8 cellular contexts compared by ENCODE assay signal in genomic region chr19:21482863-21483276, GRCh38. TPM values are rescaled to one million over a fixed set of nuclear protein-coding genes. Genes with fewer than 3 reads are reported as not detected.
DNase-seq lines count a peak whose midpoint lies in the region; ATAC-seq, FAIRE-seq and TF ChIP-seq lines count a peak whose summit lies in the region.

No MANE protein-coding gene starts in this region.

- TF ChIP-seq CTCF in CD14-positive monocyte (IDR thresholded peaks at IDR 0.05) (peak; percentile 96), endothelial cell of umbilical vein (IDR thresholded peaks at IDR 0.05; ENCODE audit: extremely low read depth in 1 of 2, insufficient read depth in 1 of 2, low read depth in 1 of 2, low read length in 2 of 2) (peak; percentile 33 to 57), neural crest cell (conservative IDR thresholded peaks at IDR 0.05) (peak; percentile 59)

- peaks cover 0 to 1% (median 0%) of the 10 kb centered on the region in 3 donors for H3K27me3 Mint-ChIP-seq in CD14-positive monocyte (ENCODE audit: low read depth in 3 of 3)
- no peaks in the 10 kb centered on the region for H3K27me3 Mint-ChIP-seq in activated CD4-positive, alpha-beta memory T cell treated with anti-CD3 and anti-CD28 coated beads, Interleukin-2, amount 10 ng/mL, durations not matched to agents 7 days and 5 days
- no peaks in the 10 kb centered on the region for H3K27me3 Mint-ChIP-seq in neural crest cell (ENCODE audit: low read depth)

- H3K27me3 ChIP-seq in endothelial cell of umbilical vein (ENCODE audit: control insufficient read depth in 2 of 2, insufficient read depth in 2 of 2, low read length in 2 of 2) = no peaks in the 10 kb centered on the region

- H2AFZ ChIP-seq in endothelial cell of umbilical vein (ENCODE audit: low read depth, low read length) = no peak overlapping the region

- no peak overlapping the region for H3K9ac ChIP-seq in endothelial cell of umbilical vein (replicated peaks; ENCODE audit: extremely low read depth, insufficient read depth, low read length)

- no peak overlapping the region for H3K4me3 ChIP-seq in endothelial cell of umbilical vein (replicated peaks in 1 of 3; ENCODE audit: insufficient read depth in 1 of 3, low read depth in 1 of 3, low read length in 3 of 3)

- H3K4me3 Mint-ChIP-seq in CD14-positive monocyte (peak overlapping the region in 1 of 2 donors; percentile 65), neural crest cell (no peak overlapping the region)
- H3K4me3 Mint-ChIP-seq in activated CD4-positive, alpha-beta memory T cell treated with anti-CD3 and anti-CD28 coated beads, Interleukin-2, amount 10 ng/mL, durations not matched to agents 7 days and 5 days = no peak overlapping the region

- peaks cover 14 to 62% (median 46%) of the 10 kb centered on the region in 7 donors for H3K9me3 Mint-ChIP-seq in CD14-positive monocyte
- H3K9me3 Mint-ChIP-seq in activated CD4-positive, alpha-beta memory T cell treated with anti-CD3 and anti-CD28 coated beads, Interleukin-2, amount 10 ng/mL, durations not matched to agents 7 days and 5 days = peaks cover 14% of the 10 kb centered on the region
- H3K9me3 Mint-ChIP-seq in neural crest cell = peaks cover 13% of the 10 kb centered on the region

- H3K79me2 ChIP-seq in endothelial cell of umbilical vein (ENCODE audit: control insufficient read depth, insufficient read depth, low read length) = no peaks in the 10 kb centered on the region

- no peak overlapping the region for H3K27ac ChIP-seq in endothelial cell of umbilical vein (ENCODE audit: insufficient read depth, low read depth, low read length)
- no peak overlapping the region for H3K27ac ChIP-seq in substantia nigra (ENCODE audit: low read depth, low read length, poor library complexity, severe bottlenecking)

- H3K4me1 ChIP-seq in endothelial cell of umbilical vein (ENCODE audit: control insufficient read depth, extremely low read depth, insufficient read depth, low read length) = no peaks in the 10 kb centered on the region

- H3K27ac Mint-ChIP-seq in CD14-positive monocyte (no peak overlapping the region), neural crest cell (ENCODE audit: unreplicated experiment) (no peak overlapping the region)
- H3K27ac Mint-ChIP-seq in activated CD4-positive, alpha-beta memory T cell treated with anti-CD3 and anti-CD28 coated beads, Interleukin-2, amount 10 ng/mL, durations not matched to agents 7 days and 5 days = no peak overlapping the region

- H3K36me3 ChIP-seq in endothelial cell of umbilical vein (ENCODE audit: control insufficient read depth in 2 of 2, extremely low read depth in 1 of 2, insufficient read depth in 2 of 2, low read length in 2 of 2) = no peaks in the 10 kb centered on the region

- dilution Hi-C loops in endothelial cell of umbilical vein (cut with MboI; ENCODE audit: extremely low pct_ligation_motif_present, low sequenced_read_pairs) = no loop called here

- CTCF ChIA-PET in activated CD4-positive, alpha-beta memory T cell treated with anti-CD3 and anti-CD28 coated beads, Interleukin-2, amount 10 ng/mL, durations not matched to agents 7 days and 5 days (lab: Charles Lee) = interaction anchor here (0.7 to 2.5 kb wide), 4 partner anchors 20 to 707 kb away, joined by 3 to 19 read pairs (median 5); partner anchors contain the start of genes ZNF429 and ZNF66
- CTCF ChIA-PET in endothelial cell of umbilical vein (lab: Charles Lee) = no interaction called here

- no peak for ATAC-seq in GM21576 (IDR thresholded peaks at IDR 0.05; ENCODE audit: unreplicated experiment)
- no peak for ATAC-seq in GM18858 (IDR thresholded peaks at IDR 0.05; ENCODE audit: unreplicated experiment)

- H3K4me1 Mint-ChIP-seq in CD14-positive monocyte (no peaks in the 10 kb centered on the region), neural crest cell (no peaks in the 10 kb centered on the region)
- no peaks in the 10 kb centered on the region for H3K4me1 Mint-ChIP-seq in activated CD4-positive, alpha-beta memory T cell treated with anti-CD3 and anti-CD28 coated beads, Interleukin-2, amount 10 ng/mL, durations not matched to agents 7 days and 5 days

- peaks cover 2 to 12% of the 10 kb centered on the region in 2 donors for H3K36me3 Mint-ChIP-seq in CD14-positive monocyte
- peaks cover 2% of the 10 kb centered on the region for H3K36me3 Mint-ChIP-seq in activated CD4-positive, alpha-beta memory T cell treated with anti-CD3 and anti-CD28 coated beads, Interleukin-2, amount 10 ng/mL, durations not matched to agents 7 days and 5 days (ENCODE audit: low read depth)
- H3K36me3 Mint-ChIP-seq in neural crest cell (ENCODE audit: low read depth) = peaks cover 37% of the 10 kb centered on the region

- no peaks in the 10 kb centered on the region for H4K20me1 ChIP-seq in endothelial cell of umbilical vein (replicated peaks; ENCODE audit: control insufficient read depth, extremely low read depth, insufficient read depth, low read length)

- DNase-seq in CD14-positive monocyte (ENCODE audit: low spot score) = peak; percentile 71
- peak; percentile 82 for DNase-seq in NAMALWA (ENCODE audit: low spot score)
- peak; percentile 70 for DNase-seq in activated CD4-positive, alpha-beta memory T cell treated with anti-CD3 and anti-CD28 coated beads, Interleukin-2, amount 10 ng/mL, durations not matched to agents 7 days and 5 days
- DNase-seq in endothelial cell of umbilical vein (ENCODE audit: low read depth, low spot score) = peak; percentile 13
- no peak for DNase-seq in neural crest cell (ENCODE audit: low read depth, low spot score)
- peak in 26 of 49 donors; percentile 1 to 48 (median 12) for DNase-seq in substantia nigra (lab: John Stamatoyannopoulos, UW)

- POLR2A ChIA-PET in activated CD4-positive, alpha-beta memory T cell treated with anti-CD3 and anti-CD28 coated beads, Interleukin-2, amount 10 ng/mL, durations not matched to agents 7 days and 5 days (lab: Charles Lee) = interaction anchor here (0.7 to 1.8 kb wide), 2 partner anchors 23 to 369 kb away, joined by 3 to 6 read pairs; partner anchors contain the start of gene ZNF429
- POLR2A ChIA-PET in endothelial cell of umbilical vein (lab: Charles Lee) = no interaction called here

- TF ChIP-seq POLR2A in endothelial cell of umbilical vein (IDR thresholded peaks at IDR 0.05; ENCODE audit: low read depth, low read length) = no peak

- no TSS peak for BruUV-seq in endothelial cell of umbilical vein (replicated peaks; lab: Mats Ljungman, UMichigan)

- H3K9me3 ChIP-seq in endothelial cell of umbilical vein (replicated peaks; ENCODE audit: control insufficient read depth, insufficient read depth, low read length) = peaks cover 3% of the 10 kb centered on the region

- FAIRE-seq in endothelial cell of umbilical vein (lab: Jason Lieb, UNC) = no peak

- intact Hi-C loops in CD14-positive monocyte (cut with micrococcal nuclease) = loop anchor here in 1 of 2 donors (5.0 kb wide), 2 partner anchors 214 to 281 kb away; no protein-coding TSS in a partner anchor
- intact Hi-C loops in endothelial cell of umbilical vein (cut with micrococcal nuclease) = no loop called here

- no peaks in the 10 kb centered on the region for H3K9me1 ChIP-seq in endothelial cell of umbilical vein (replicated peaks; ENCODE audit: control insufficient read depth, extremely low read depth, insufficient read depth, low read length)

- no peak overlapping the region for H3K4me2 ChIP-seq in endothelial cell of umbilical vein (ENCODE audit: insufficient read depth, low read length)

TF ChIP-seq in endothelial cell of umbilical vein, 7 proteins besides CTCF, POLR2A, EP300 and RAD21:
- no peak for TF ChIP-seq MYC (IDR thresholded peaks at IDR 0.05; ENCODE audit: low read depth, low read length)
- TF ChIP-seq JUN (IDR thresholded peaks at IDR 0.05; ENCODE audit: borderline replicate concordance, insufficient read depth, insufficient read length, low read depth) = no peak
- no peak for TF ChIP-seq FOS (IDR thresholded peaks at IDR 0.05; ENCODE audit: borderline replicate concordance, insufficient read depth, low read length)
- TF ChIP-seq MAX (IDR thresholded peaks at IDR 0.05; ENCODE audit: insufficient read depth, insufficient read length) = no peak
- TF ChIP-seq POLR2AphosphoS5 (IDR thresholded peaks at IDR 0.05; ENCODE audit: insufficient read depth, low read depth, low read length) = no peak
- no peak for TF ChIP-seq EZH2 (IDR thresholded peaks at IDR 0.05; ENCODE audit: borderline replicate concordance, low read depth, low read length, severe bottlenecking)

RNA-seq across cellular contexts. Expression of gene ZNF429, which starts 22.5 kb away (rescaled TPM):
- polyA plus RNA-seq in CD14-positive monocyte (10 to 100 TPM; 11.1 to 11.6 TPM), endothelial cell of umbilical vein (2.1 and 3.3 TPM in 2 replicates)
- 1 to 10 TPM; 8.0 to 8.3 TPM for total RNA-seq in activated CD4-positive, alpha-beta memory T cell treated with anti-CD3 and anti-CD28 coated beads, Interleukin-2, amount 10 ng/mL, durations not matched to agents 7 days and 5 days
- total RNA-seq in endothelial cell of umbilical vein (2.4 and 2.6 TPM in 2 replicates), neural crest cell (16.0 and 17.7 TPM in 2 replicates)
- polyA plus RNA-seq in endothelial cell of umbilical vein (2011; cell fraction: cytosol; rRNA removed) = 1.8 and 2.3 TPM in 2 replicates
- polyA plus RNA-seq in endothelial cell of umbilical vein (2011; cell fraction: nucleus; rRNA removed) = 2.3 and 2.7 TPM in 2 replicates
- not detected in 2 replicates for polyA plus RNA-seq in endothelial cell of umbilical vein (2012)
- polyA minus RNA-seq in endothelial cell of umbilical vein = 0.70 and 3.5 TPM in 2 replicates
- polyA minus RNA-seq in endothelial cell of umbilical vein (2011; cell fraction: cytosol; rRNA and poly(A)+ RNA removed) = not detected
- polyA minus RNA-seq in endothelial cell of umbilical vein (2011; cell fraction: nucleus; rRNA and poly(A)+ RNA removed) = 2.2 and 3.4 TPM in 2 replicates

Comparison
In these comparisons a context has a peak if more than half of its experiments do, and no peak if none do; other contexts are left out.
1. CTCF ChIP-seq: peak in every context shown above with its lines; median percentile 96 in CD14-positive monocyte; 59 in neural crest cell; 45 in endothelial cell of umbilical vein.